ENCODE assay signal across 10 cellular contexts in the genomic region with DNA sequence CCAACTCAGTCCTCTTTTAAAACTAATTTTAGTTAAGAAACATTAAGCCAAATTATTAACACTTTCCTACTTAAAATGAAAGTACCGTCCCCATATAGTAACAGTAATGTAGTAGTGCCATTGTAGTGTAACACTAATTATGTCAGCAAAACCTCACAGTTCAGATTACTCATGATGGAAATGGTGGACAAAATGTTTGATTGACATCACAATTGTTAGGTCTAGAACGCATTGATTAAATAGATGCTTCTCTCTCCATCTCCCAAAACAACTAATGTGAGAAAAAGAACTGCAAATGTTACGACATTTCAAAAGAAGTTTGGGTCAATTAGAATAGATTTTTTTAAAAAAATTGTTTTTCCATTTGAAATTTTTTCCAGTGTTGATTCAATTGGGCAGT. TPM values are rescaled to one million over a fixed set of nuclear protein-coding genes. Genes with fewer than 3 reads are reported as not detected.
A peak's percentile ranks its signal among the peaks of the same experiment; 100 is the strongest.
DNase-seq lines count a peak whose midpoint lies in the region; ATAC-seq, FAIRE-seq and TF ChIP-seq lines count a peak whose summit lies in the region.
"Had no signal": no experiment of that assay in that cellular context is flagged by ENCODE, and none has a peak within 500 bp of the region (broad histone marks: within the 10 kb centered on the region; RNA-seq: fewer than 3 reads in every experiment).

No MANE protein-coding gene starts in this region.

- peaks cover 10% of the 10 kb centered on the region for H3K36me3 Mint-ChIP-seq in activated T-helper 1 cell treated with anti-CD3 and anti-CD28 coated beads, Interleukin-12 subunit alpha, Interleukin-12 subunit beta, Interleukin-2, Interleukin-4 antibody, amounts not matched to agents 30 ng/mL and 10 ng/mL and 1 ng/mL, durations not matched to agents 14 hours and 24 hours and 36 hours (ENCODE audit: low read depth)

- peaks cover 57% of the 10 kb centered on the region for H3K4me1 Mint-ChIP-seq in activated T-helper 1 cell treated with anti-CD3 and anti-CD28 coated beads, Interleukin-12 subunit alpha, Interleukin-12 subunit beta, Interleukin-2, Interleukin-4 antibody, amounts not matched to agents 30 ng/mL and 10 ng/mL and 1 ng/mL, durations not matched to agents 14 hours and 24 hours and 36 hours (ENCODE audit: low read depth)

- H3K36me3 ChIP-seq in left ventricle myocardium inferior (peaks cover 9% of the 10 kb centered on the region), right atrium auricular region (peaks cover 8% of the 10 kb centered on the region), HepG2 (replicated peaks in 1 of 2; ENCODE audit: control insufficient read depth in 1 of 2, insufficient read depth in 2 of 2, low read length in 2 of 2) (no peaks in the 10 kb centered on the region)

- peaks cover 54% of the 10 kb centered on the region for H3K4me1 ChIP-seq in left ventricle myocardium inferior
- peaks cover 0 to 27% of the 10 kb centered on the region in 2 donors for H3K4me1 ChIP-seq in right atrium auricular region
- H3K4me1 ChIP-seq in HepG2 (ENCODE audit: insufficient read depth, low read length) = peaks cover 33% of the 10 kb centered on the region

- no peak for FAIRE-seq in HepG2 (lab: Jason Lieb, UNC)
- FAIRE-seq in urothelium cell line (lab: Jason Lieb, UNC) = no peak

- H3K27ac ChIP-seq in left ventricle myocardium inferior (replicated peaks) (no peak overlapping the region), right atrium auricular region (peak overlapping the region in 1 of 2 donors; percentile 95), HepG2 (ENCODE audit: extremely low read length, insufficient read depth, low read length) (peak overlapping the region; percentile 99)

- WGBS in HepG2 (ENCODE audit: low lambda C conversion rate) = 65% methylated on average over 3 of the region's 3 CpGs

- H3K4me3 Mint-ChIP-seq in activated T-helper 1 cell treated with anti-CD3 and anti-CD28 coated beads, Interleukin-12 subunit alpha, Interleukin-12 subunit beta, Interleukin-2, Interleukin-4 antibody, amounts not matched to agents 30 ng/mL and 10 ng/mL and 1 ng/mL, durations not matched to agents 14 hours and 24 hours and 36 hours = peak overlapping the region; percentile 97

- no peaks in the 10 kb centered on the region for H3K9me3 Mint-ChIP-seq in activated T-helper 1 cell treated with anti-CD3 and anti-CD28 coated beads, Interleukin-12 subunit alpha, Interleukin-12 subunit beta, Interleukin-2, Interleukin-4 antibody, amounts not matched to agents 30 ng/mL and 10 ng/mL and 1 ng/mL, durations not matched to agents 14 hours and 24 hours and 36 hours

- no peak overlapping the region for H2AFZ ChIP-seq in HepG2 (ENCODE audit: low read length)

- BruUV-seq in HepG2 (replicated peaks; lab: Mats Ljungman, UMichigan) = no TSS peak

- in situ Hi-C loops in HepG2 (cut with HindIII; ENCODE audit: extremely low pct_ligation_motif_present, low pct_unique_long_range_greater_than_20kb) = no loop called here

- no peak for TF ChIP-seq EP300 in HepG2 (IDR thresholded peaks at IDR 0.05; ENCODE audit: low read depth in 2 of 2, low read length in 2 of 2)
- TF ChIP-seq EP300 in HepG2 (CRISPR knock-in tag; IDR thresholded peaks at IDR 0.05; ENCODE audit: borderline replicate concordance) = no peak

- no peak for TF ChIP-seq POLR2A in HepG2 (IDR thresholded peaks at IDR 0.05; ENCODE audit: insufficient read depth in 1 of 2, low read depth in 2 of 2, low read length in 2 of 2)

- POLR2A ChIA-PET in HepG2 (lab: Yijun Ruan, JAX) = interaction anchor here (0.8 to 1.3 kb wide), 4 partner anchors 9 to 34 kb away, joined by 3 to 50 read pairs (median 10); a partner anchor contains a TSS

- no peak for TF ChIP-seq RAD21 in HepG2 (CRISPR knock-in tag; IDR thresholded peaks at IDR 0.05)

- peak overlapping the region; percentile 74 for H3K4me2 ChIP-seq in HepG2 (ENCODE audit: low read depth, low read length)

- no peaks in the 10 kb centered on the region for H3K27me3 Mint-ChIP-seq in activated T-helper 1 cell treated with anti-CD3 and anti-CD28 coated beads, Interleukin-12 subunit alpha, Interleukin-12 subunit beta, Interleukin-2, Interleukin-4 antibody, amounts not matched to agents 30 ng/mL and 10 ng/mL and 1 ng/mL, durations not matched to agents 14 hours and 24 hours and 36 hours (ENCODE audit: insufficient read depth)

- ATAC-seq in HepG2 = no peak

- H3K9ac ChIP-seq in HepG2 (ENCODE audit: insufficient read depth, low read depth, low read length) = peak overlapping the region; percentile 100

- peak overlapping the region; percentile 56 for H3K27ac Mint-ChIP-seq in activated T-helper 1 cell treated with anti-CD3 and anti-CD28 coated beads, Interleukin-12 subunit alpha, Interleukin-12 subunit beta, Interleukin-2, Interleukin-4 antibody, amounts not matched to agents 30 ng/mL and 10 ng/mL and 1 ng/mL, durations not matched to agents 14 hours and 24 hours and 36 hours

- TF ChIP-seq CTCF in left ventricle myocardium inferior (IDR thresholded peaks at IDR 0.05; ENCODE audit: borderline replicate concordance) (no peak), right atrium auricular region (IDR thresholded peaks at IDR 0.05) (no peak), HepG2 (CRISPR knock-in tag; IDR thresholded peaks at IDR 0.05) (no peak)

- intact Hi-C loops in left ventricle myocardium inferior (cut with micrococcal nuclease) = no loop called here
- intact Hi-C loops in activated T-helper 1 cell treated with anti-CD3 and anti-CD28 coated beads, Interleukin-12 subunit alpha, Interleukin-12 subunit beta, Interleukin-2, Interleukin-4 antibody, amounts not matched to agents 30 ng/mL and 10 ng/mL and 1 ng/mL, durations not matched to agents 14 hours and 24 hours and 36 hours (cut with micrococcal nuclease) = loop anchor here (5.0 kb wide), 5 partner anchors 332 to 1763 kb away; no protein-coding TSS in a partner anchor
- intact Hi-C loops in HepG2 (cut with micrococcal nuclease; ENCODE audit: unreplicated experiment) = no loop called here

- H3K4me3 ChIP-seq in left ventricle myocardium inferior (peak overlapping the region; percentile 93), right atrium auricular region (no peak overlapping the region), HepG2 (replicated peaks in 1 of 3; ENCODE audit: insufficient read depth in 1 of 3, low read depth in 2 of 3, low read length in 3 of 3) (peak overlapping the region in 2 of 3 experiments; percentile 92 to 100; a peak in 4 of 6 replicates)

- CTCF ChIA-PET in HepG2 (lab: Yijun Ruan, JAX; ENCODE audit: low intra/inter-chr PET ratio, low total read pairs) = no interaction called here

- no peaks in the 10 kb centered on the region for H3K9me3 ChIP-seq in left ventricle myocardium inferior (replicated peaks)
- H3K9me3 ChIP-seq in right atrium auricular region = no peaks in the 10 kb centered on the region
- no peaks in the 10 kb centered on the region for H3K9me3 ChIP-seq in HepG2 (ENCODE audit: low read length)
- H3K9me3 ChIP-seq: spleen had no signal

- H4K20me1 ChIP-seq in HepG2 (ENCODE audit: insufficient read depth, low read length) = peaks cover 9% of the 10 kb centered on the region

- DNase-seq in left ventricle myocardium inferior (no peak), right atrium auricular region (ENCODE audit: low spot score) (no peak), HepG2 (ENCODE audit: low spot score) (no peak), iPS-NIHi7 (ENCODE audit: extremely low spot score) (no peak), urothelium cell line (ENCODE audit: low spot score) (no peak), glomerular visceral epithelial cell (ENCODE audit: extremely low spot score) (no peak), OCI-M2 (lab: John Stamatoyannopoulos, UW; ENCODE audit: unreplicated experiment) (no peak)
- no peak for DNase-seq in activated T-helper 1 cell treated with anti-CD3 and anti-CD28 coated beads, Interleukin-12 subunit alpha, Interleukin-12 subunit beta, Interleukin-2, Interleukin-4 antibody, amounts not matched to agents 30 ng/mL and 10 ng/mL and 1 ng/mL, durations not matched to agents 14 hours and 24 hours and 36 hours (ENCODE audit: low spot score)
- DNase-seq: NCI-H1105, spleen had no signal

- H3K27me3 ChIP-seq in left ventricle myocardium inferior (ENCODE audit: low read depth) (no peaks in the 10 kb centered on the region), right atrium auricular region (no peaks in the 10 kb centered on the region), HepG2 (ENCODE audit: control insufficient read depth in 1 of 2, insufficient read depth in 2 of 2, low read length in 2 of 2) (no peaks in the 10 kb centered on the region; a peak in 1 of 5 replicates)
- H3K27me3 ChIP-seq: spleen had no signal

- H3K79me2 ChIP-seq in HepG2 (ENCODE audit: insufficient read depth, low read length) = peaks cover 45% of the 10 kb centered on the region

RNA-seq across cellular contexts. Expression of a gene that starts 1.2 kb away (rescaled TPM):
- total RNA-seq in left ventricle myocardium inferior = 24.1 TPM
- 10 to 100 TPM; 22.3 to 28.1 TPM for total RNA-seq in right atrium auricular region
- 57.0 and 59.7 TPM in 2 replicates for total RNA-seq in activated T-helper 1 cell treated with anti-CD3 and anti-CD28 coated beads, Interleukin-12 subunit alpha, Interleukin-12 subunit beta, Interleukin-2, Interleukin-4 antibody, amounts not matched to agents 30 ng/mL and 10 ng/mL and 1 ng/mL, durations not matched to agents 14 hours and 24 hours and 36 hours
- 95.1 and 135 TPM in 2 replicates for total RNA-seq in HepG2 (2016; rRNA removed; fragmentation: Illumina TruSeq; extraction: Trizol)
- 48.6 and 49.2 TPM in 2 replicates for total RNA-seq in HepG2 (2016; cell fraction: cytosol; rRNA removed; fragmentation: Illumina TruSeq; extraction: Trizol; ENCODE audit: low read depth)
- 90.1 and 133 TPM in 2 replicates for total RNA-seq in HepG2 (2016; cell fraction: insoluble cytoplasmic fraction; rRNA removed; fragmentation: Illumina TruSeq; extraction: Trizol)
- 99.1 and 101 TPM in 2 replicates for total RNA-seq in HepG2 (2016; cell fraction: membrane; rRNA removed; fragmentation: Illumina TruSeq; extraction: Trizol)
- 86.7 and 92.9 TPM in 2 replicates for total RNA-seq in HepG2 (2016; cell fraction: nucleus; rRNA removed; fragmentation: Illumina TruSeq; extraction: Trizol)
- 73.0 and 91.6 TPM in 2 replicates for polyA plus RNA-seq in HepG2 (2011; rRNA removed)
- polyA plus RNA-seq in HepG2 (2011; cell fraction: cytosol; rRNA removed) = 48.3 and 53.5 TPM in 2 replicates
- polyA plus RNA-seq in HepG2 (2011; cell fraction: nucleus; rRNA removed) = 40.6 and 47.0 TPM in 2 replicates
- 42.8 and 50.8 TPM in 2 replicates for polyA plus RNA-seq in HepG2 (2012)
- 8.8 TPM in 2 replicates for polyA plus RNA-seq in HepG2 (2016; cell fraction: cytosol; fragmentation: Illumina TruSeq; extraction: Trizol; ENCODE audit: low read depth)
- 78.8 and 82.7 TPM in 2 replicates for polyA plus RNA-seq in HepG2 (2016; cell fraction: insoluble cytoplasmic fraction; fragmentation: Illumina TruSeq; extraction: Trizol; ENCODE audit: low read depth)
- polyA plus RNA-seq in HepG2 (2016; cell fraction: membrane; fragmentation: Illumina TruSeq; extraction: Trizol; ENCODE audit: low read depth) = 29.0 and 30.3 TPM in 2 replicates
- polyA plus RNA-seq in HepG2 (2016; cell fraction: nucleus; fragmentation: Illumina TruSeq; extraction: Trizol; ENCODE audit: insufficient read depth, low read depth) = 69.5 and 71.2 TPM in 2 replicates
- 106 and 216 TPM in 2 replicates for polyA minus RNA-seq in HepG2 (2011; rRNA and poly(A)+ RNA removed; ENCODE audit: low replicate concordance)
- polyA minus RNA-seq in HepG2 (2011; cell fraction: cytosol; rRNA and poly(A)+ RNA removed) = 75.8 and 90.0 TPM in 2 replicates
- 246 and 266 TPM in 2 replicates for polyA minus RNA-seq in HepG2 (2011; cell fraction: nucleus; rRNA and poly(A)+ RNA removed)

RNA-seq across cellular contexts. Expression of a gene that starts 12.3 kb away (rescaled TPM):
- 1,059 TPM for total RNA-seq in left ventricle myocardium inferior
- total RNA-seq in right atrium auricular region = 100 to 1,000 TPM; 492 to 746 TPM
- 365 and 380 TPM in 2 replicates for total RNA-seq in activated T-helper 1 cell treated with anti-CD3 and anti-CD28 coated beads, Interleukin-12 subunit alpha, Interleukin-12 subunit beta, Interleukin-2, Interleukin-4 antibody, amounts not matched to agents 30 ng/mL and 10 ng/mL and 1 ng/mL, durations not matched to agents 14 hours and 24 hours and 36 hours
- 676 and 882 TPM in 2 replicates for total RNA-seq in HepG2 (2016; rRNA removed; fragmentation: Illumina TruSeq; extraction: Trizol)
- total RNA-seq in HepG2 (2016; cell fraction: cytosol; rRNA removed; fragmentation: Illumina TruSeq; extraction: Trizol; ENCODE audit: low read depth) = 124 and 136 TPM in 2 replicates
- 688 and 928 TPM in 2 replicates for total RNA-seq in HepG2 (2016; cell fraction: insoluble cytoplasmic fraction; rRNA removed; fragmentation: Illumina TruSeq; extraction: Trizol)
- 165 and 177 TPM in 2 replicates for total RNA-seq in HepG2 (2016; cell fraction: membrane; rRNA removed; fragmentation: Illumina TruSeq; extraction: Trizol)
- 246 and 253 TPM in 2 replicates for total RNA-seq in HepG2 (2016; cell fraction: nucleus; rRNA removed; fragmentation: Illumina TruSeq; extraction: Trizol)
- polyA plus RNA-seq in HepG2 (2011; rRNA removed) = 732 and 1,007 TPM in 2 replicates
- polyA plus RNA-seq in HepG2 (2011; cell fraction: cytosol; rRNA removed) = 686 and 795 TPM in 2 replicates
- 192 and 230 TPM in 2 replicates for polyA plus RNA-seq in HepG2 (2011; cell fraction: nucleus; rRNA removed)
- 423 and 600 TPM in 2 replicates for polyA plus RNA-seq in HepG2 (2012)
- 139 and 168 TPM in 2 replicates for polyA plus RNA-seq in HepG2 (2016; cell fraction: cytosol; fragmentation: Illumina TruSeq; extraction: Trizol; ENCODE audit: low read depth)
- 890 and 976 TPM in 2 replicates for polyA plus RNA-seq in HepG2 (2016; cell fraction: insoluble cytoplasmic fraction; fragmentation: Illumina TruSeq; extraction: Trizol; ENCODE audit: low read depth)
- polyA plus RNA-seq in HepG2 (2016; cell fraction: membrane; fragmentation: Illumina TruSeq; extraction: Trizol; ENCODE audit: low read depth) = 161 and 175 TPM in 2 replicates
- 342 and 360 TPM in 2 replicates for polyA plus RNA-seq in HepG2 (2016; cell fraction: nucleus; fragmentation: Illumina TruSeq; extraction: Trizol; ENCODE audit: insufficient read depth, low read depth)
- polyA minus RNA-seq in HepG2 (2011; rRNA and poly(A)+ RNA removed; ENCODE audit: low replicate concordance) = 217 and 353 TPM in 2 replicates
- 159 and 173 TPM in 2 replicates for polyA minus RNA-seq in HepG2 (2011; cell fraction: cytosol; rRNA and poly(A)+ RNA removed)
- 116 and 118 TPM in 2 replicates for polyA minus RNA-seq in HepG2 (2011; cell fraction: nucleus; rRNA and poly(A)+ RNA removed)

Comparison
In these comparisons a context has a peak if more than half of its experiments do, and no peak if none do; other contexts are left out.
1. H3K4me3 ChIP-seq: peak in left ventricle myocardium inferior (single experiment) and HepG2 (2 of 3); none in right atrium auricular region (0 of 2).